ENCODE assay signal across 39 cellular contexts in the genomic region with DNA sequence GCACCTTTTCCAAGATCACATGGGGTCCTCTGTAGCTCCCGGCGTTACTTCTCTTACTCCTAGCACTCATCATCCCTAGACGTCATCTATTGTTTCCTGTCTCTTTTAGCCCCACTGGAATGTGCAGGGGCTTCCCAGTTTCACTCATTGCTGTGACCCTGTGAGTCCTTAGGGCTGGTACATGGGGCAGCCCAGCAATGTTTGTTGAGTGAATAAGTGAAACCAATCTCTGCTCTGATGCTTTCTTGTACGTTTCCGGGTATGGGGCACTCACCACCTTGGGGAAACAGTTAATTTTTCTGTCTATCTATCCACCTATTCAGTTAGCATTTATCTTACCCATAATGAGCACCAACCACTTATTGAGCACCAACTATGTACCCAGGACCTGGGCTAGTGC. TPM values are rescaled to one million over a fixed set of nuclear protein-coding genes. Genes with fewer than 3 reads are reported as not detected.
"Had no signal": no experiment of that assay in that cellular context is flagged by ENCODE, and none has a peak within 500 bp of the region (broad histone marks: within the 10 kb centered on the region; RNA-seq: fewer than 3 reads in every experiment).

No MANE protein-coding gene starts in this region.

- H3K36me3 ChIP-seq: adrenal gland, brain microvascular endothelial cell, breast epithelium, WERI-Rb-1 had no signal

- H3K4me1 ChIP-seq: adrenal gland, body of pancreas, breast epithelium had no signal

- H3K4me3 ChIP-seq: adrenal gland, body of pancreas, breast epithelium had no signal

- DNase-seq: activated CD4-positive, alpha-beta memory T cell treated with anti-CD3 and anti-CD28 coated beads for 36 hours; activated CD4-positive, alpha-beta T cell treated with anti-CD3 and anti-CD28 coated beads for 4 hours; activated CD4-positive, alpha-beta T cell treated with anti-CD3 and anti-CD28 coated beads, Interleukin-2, amount 10 ng/mL, durations not matched to agents 24 days and 14 days; activated CD4-positive, alpha-beta T cell treated with anti-CD3 and anti-CD28 coated beads, Interleukin-2, amount 50 U/mL, for 1 hour; activated CD4-positive, alpha-beta T cell treated with anti-CD3 and anti-CD28 coated beads, Interleukin-2, amount 50 U/mL, for 4 hours; activated CD4-positive, CD25-positive, alpha-beta regulatory T cell; activated CD4-positive, CD25-positive, alpha-beta regulatory T cell treated with anti-CD3 and anti-CD28 coated beads, Interleukin-2, amount 50 U/mL, for 72 hours; activated CD8-positive, alpha-beta memory T cell treated with anti-CD3 and anti-CD28 coated beads, Interleukin-2, amount 50 U/mL, for 4 hours; activated CD8-positive, alpha-beta T cell treated with anti-CD3 and anti-CD28 coated beads for 36 hours; activated effector memory CD4-positive, alpha-beta T cell treated with anti-CD3 and anti-CD28 coated beads, Interleukin-2, amount 50 U/mL, for 16 hours; activated gamma-delta T cell treated with Interleukin-2 at 50 U/mL for 16 hours; activated naive CD4-positive, alpha-beta T cell; activated naive CD4-positive, alpha-beta T cell treated with anti-CD3 and anti-CD28 coated beads for 36 hours; activated naive CD4-positive, alpha-beta T cell treated with anti-CD3 and anti-CD28 coated beads, Interleukin-2, amount 50 U/mL, for 16 hours; activated naive CD8-positive, alpha-beta T cell treated with anti-CD3 and anti-CD28 coated beads for 36 hours; activated T-cell treated with anti-CD3 and anti-CD28 coated beads for 4 hours; activated T-cell treated with anti-CD3 and anti-CD28 coated beads, Interleukin-2, amount 50 U/mL, for 1 hour; activated T-cell treated with anti-CD3 and anti-CD28 coated beads, Interleukin-2, amount 50 U/mL, for 4 hours; activated T-cell treated with anti-CD3 and anti-CD28 coated beads, Interleukin-2, amount 50 U/mL, for 72 hours; adrenal gland; amniotic stem cell; aorta; body of pancreas; brain microvascular endothelial cell; central memory CD4-positive, alpha-beta T cell; cerebellar nuclear complex; T-helper 1 cell; T-helper 2 cell; T-helper 9 cell; WERI-Rb-1 had no signal

- ATAC-seq: activated CD8-positive, alpha-beta T cell treated with anti-CD3 and anti-CD28 coated beads for 36 hours; activated naive CD4-positive, alpha-beta T cell treated with anti-CD3 and anti-CD28 coated beads, Interleukin-2, amount 50 U/mL, for 72 hours; activated T-cell treated with anti-CD3 and anti-CD28 coated beads, Interleukin-2, amount 50 U/mL, for 4 hours; activated T-cell treated with anti-CD3 and anti-CD28 coated beads, Interleukin-2, amount 50 U/mL, for 72 hours; activated T-helper 17 cell treated with anti-CD3 and anti-CD28 coated beads, Interleukin-2, amount 50 U/mL, for 72 hours; body of pancreas; WTC11 had no signal

- H3K9me3 Mint-ChIP-seq: activated CD4-positive, alpha-beta memory T cell treated with anti-CD3 and anti-CD28 coated beads for 36 hours; activated CD4-positive, alpha-beta T cell treated with anti-CD3 and anti-CD28 coated beads, Interleukin-2, amount 10 ng/mL, durations not matched to agents 24 days and 14 days; activated CD8-positive, alpha-beta T cell treated with anti-CD3 and anti-CD28 coated beads for 36 hours; activated naive CD4-positive, alpha-beta T cell treated with anti-CD3 and anti-CD28 coated beads for 36 hours; activated naive CD4-positive, alpha-beta T cell treated with anti-CD3 and anti-CD28 coated beads, Interleukin-2, amount 50 U/mL, for 72 hours; activated naive CD8-positive, alpha-beta T cell treated with anti-CD3 and anti-CD28 coated beads for 36 hours; activated T-cell treated with anti-CD3 and anti-CD28 coated beads, Interleukin-2, amount 50 U/mL, for 4 hours; activated T-cell treated with anti-CD3 and anti-CD28 coated beads, Interleukin-2, amount 50 U/mL, for 72 hours; activated T-helper 1 cell treated with anti-CD3 and anti-CD28 coated beads, Interleukin-12 subunit alpha, Interleukin-12 subunit beta, Interleukin-2, Interleukin-4 antibody, amounts not matched to agents 30 ng/mL and 10 ng/mL and 1 ng/mL, durations not matched to agents 14 hours and 24 hours and 36 hours; activated T-helper 17 cell treated with anti-CD3 and anti-CD28 coated beads, Interleukin-2, amount 50 U/mL, for 72 hours; T-helper 1 cell treated with Interleukin-12 subunit alpha and Interleukin-12 subunit beta and Interleukin-4 antibody, amounts not matched to agents 30 μg/mL and 1 μg/mL, for 36 hours; T-helper 2 cell treated with Interferon-gamma antibody and Interleukin-4, amounts not matched to agents 5 μg/mL and 100 μg/mL, for 36 hours; WTC11 had no signal

- H3K9me3 ChIP-seq: adrenal gland, body of pancreas, breast epithelium had no signal

- H3K36me3 Mint-ChIP-seq: activated CD4-positive, alpha-beta memory T cell treated with anti-CD3 and anti-CD28 coated beads for 36 hours; activated naive CD8-positive, alpha-beta T cell treated with anti-CD3 and anti-CD28 coated beads for 36 hours; WTC11 had no signal

- H3K4me1 Mint-ChIP-seq: activated CD4-positive, alpha-beta T cell treated with anti-CD3 and anti-CD28 coated beads, Interleukin-2, amount 10 ng/mL, durations not matched to agents 24 days and 14 days; activated T-helper 17 cell treated with anti-CD3 and anti-CD28 coated beads, Interleukin-2, amount 50 U/mL, for 72 hours had no signal

- H3K27ac ChIP-seq: adrenal gland, body of pancreas, brain microvascular endothelial cell, breast epithelium, WERI-Rb-1 had no signal

- H3K27ac Mint-ChIP-seq: activated CD4-positive, alpha-beta memory T cell treated with anti-CD3 and anti-CD28 coated beads for 36 hours; activated CD4-positive, alpha-beta T cell treated with anti-CD3 and anti-CD28 coated beads, Interleukin-2, amount 10 ng/mL, durations not matched to agents 24 days and 14 days; activated CD8-positive, alpha-beta T cell treated with anti-CD3 and anti-CD28 coated beads for 36 hours; activated naive CD4-positive, alpha-beta T cell treated with anti-CD3 and anti-CD28 coated beads for 36 hours; activated naive CD4-positive, alpha-beta T cell treated with anti-CD3 and anti-CD28 coated beads, Interleukin-2, amount 50 U/mL, for 72 hours; activated naive CD8-positive, alpha-beta T cell treated with anti-CD3 and anti-CD28 coated beads for 36 hours; activated T-cell treated with anti-CD3 and anti-CD28 coated beads, Interleukin-2, amount 50 U/mL, for 72 hours; activated T-helper 1 cell treated with anti-CD3 and anti-CD28 coated beads, Interleukin-12 subunit alpha, Interleukin-12 subunit beta, Interleukin-2, Interleukin-4 antibody, amounts not matched to agents 30 ng/mL and 10 ng/mL and 1 ng/mL, durations not matched to agents 14 hours and 24 hours and 36 hours; activated T-helper 17 cell treated with anti-CD3 and anti-CD28 coated beads, Interleukin-2, amount 50 U/mL, for 72 hours; T-helper 1 cell treated with Interleukin-12 subunit alpha and Interleukin-12 subunit beta and Interleukin-4 antibody, amounts not matched to agents 30 μg/mL and 1 μg/mL, for 36 hours; T-helper 2 cell treated with Interferon-gamma antibody and Interleukin-4, amounts not matched to agents 5 μg/mL and 100 μg/mL, for 36 hours; WTC11 had no signal

- FAIRE-seq: astrocyte, TTC549 had no signal

- H3K4me3 Mint-ChIP-seq: activated CD4-positive, alpha-beta memory T cell treated with anti-CD3 and anti-CD28 coated beads for 36 hours; activated CD4-positive, alpha-beta T cell treated with anti-CD3 and anti-CD28 coated beads, Interleukin-2, amount 10 ng/mL, durations not matched to agents 24 days and 14 days; activated CD8-positive, alpha-beta T cell treated with anti-CD3 and anti-CD28 coated beads for 36 hours; activated naive CD4-positive, alpha-beta T cell treated with anti-CD3 and anti-CD28 coated beads for 36 hours; activated naive CD8-positive, alpha-beta T cell treated with anti-CD3 and anti-CD28 coated beads for 36 hours; activated T-cell treated with anti-CD3 and anti-CD28 coated beads, Interleukin-2, amount 50 U/mL, for 4 hours; activated T-cell treated with anti-CD3 and anti-CD28 coated beads, Interleukin-2, amount 50 U/mL, for 72 hours; activated T-helper 1 cell treated with anti-CD3 and anti-CD28 coated beads, Interleukin-12 subunit alpha, Interleukin-12 subunit beta, Interleukin-2, Interleukin-4 antibody, amounts not matched to agents 30 ng/mL and 10 ng/mL and 1 ng/mL, durations not matched to agents 14 hours and 24 hours and 36 hours; activated T-helper 17 cell treated with anti-CD3 and anti-CD28 coated beads, Interleukin-2, amount 50 U/mL, for 72 hours; T-helper 1 cell treated with Interleukin-12 subunit alpha and Interleukin-12 subunit beta and Interleukin-4 antibody, amounts not matched to agents 30 μg/mL and 1 μg/mL, for 36 hours; T-helper 2 cell treated with Interferon-gamma antibody and Interleukin-4, amounts not matched to agents 5 μg/mL and 100 μg/mL, for 36 hours; WTC11 had no signal

RNA-seq across cellular contexts. Expression of gene MSX1, which starts 16.1 kb away (rescaled TPM):
- total RNA-seq: activated CD4-positive, alpha-beta T cell treated with anti-CD3 and anti-CD28 coated beads, Interleukin-2, amount 10 ng/mL, durations not matched to agents 24 days and 14 days; activated naive CD4-positive, alpha-beta T cell treated with anti-CD3 and anti-CD28 coated beads for 36 hours; activated naive CD4-positive, alpha-beta T cell treated with anti-CD3 and anti-CD28 coated beads, Interleukin-2, amount 50 U/mL, for 72 hours; activated T-cell treated with anti-CD3 and anti-CD28 coated beads, Interleukin-2, amount 50 U/mL, for 72 hours; activated T-helper 1 cell treated with anti-CD3 and anti-CD28 coated beads, Interleukin-12 subunit alpha, Interleukin-12 subunit beta, Interleukin-2, Interleukin-4 antibody, amounts not matched to agents 30 ng/mL and 10 ng/mL and 1 ng/mL, durations not matched to agents 14 hours and 24 hours and 36 hours; activated T-helper 17 cell treated with anti-CD3 and anti-CD28 coated beads, Interleukin-2, amount 50 U/mL, for 72 hours had no signal
